In genomic region chr16:85653226-85653917, GRCh38 we compare ENCODE assay signal across 13 cellular contexts.
DNase-seq lines count a peak whose midpoint lies in the region; ATAC-seq and TF ChIP-seq lines count a peak whose summit lies in the region.
"Had no signal": no experiment of that assay in that cellular context is flagged by ENCODE, and none has a peak within 500 bp of the region (broad histone marks: within the 10 kb centered on the region; RNA-seq: fewer than 3 reads in every experiment).

No MANE protein-coding gene starts in this region.

- H3K4me3 ChIP-seq in WERI-Rb-1 (ENCODE audit: low read depth, low read length) = no peak overlapping the region
- H3K4me3 ChIP-seq: right lobe of liver had no signal

- DNase-seq in AG20443 (ENCODE audit: low spot score) (peak; percentile 49), WERI-Rb-1 (no peak), iris pigment epithelial cell (ENCODE audit: low read depth) (peak; percentile 8), NCI-H2196 (lab: John Stamatoyannopoulos, UW; ENCODE audit: unreplicated experiment) (no peak)
- no peak for DNase-seq in stimulated activated naive B cell treated with anti-CD40 and anti-IgM and Interleukin-4, amounts not matched to agents 10 μg/mL and 1 μg/mL and 100 μg/mL, for 72 hours
- no peak for DNase-seq in activated T-cell treated with anti-CD3 and anti-CD28 coated beads, Interleukin-2, amount 50 U/mL, for 1 hour
- DNase-seq: effector CD4-positive, alpha-beta T cell; islet precursor cell; naive B cell; NCI-H1436 treated with DMSO at 0.1 percent for 48 hours had no signal

- no peaks in the 10 kb centered on the region for H3K27me3 ChIP-seq in WERI-Rb-1 (ENCODE audit: insufficient read depth, low read depth, severe bottlenecking)
- H3K27me3 ChIP-seq: right lobe of liver had no signal

- no peak for TF ChIP-seq CTCF in WERI-Rb-1 (IDR thresholded peaks at IDR 0.05; ENCODE audit: low read depth, low read length)

- H3K27ac ChIP-seq in WERI-Rb-1 = peak overlapping the region; percentile 62
- H3K27ac ChIP-seq: right lobe of liver had no signal

- H3K9me3 Mint-ChIP-seq in stimulated activated naive B cell treated with anti-CD40 and anti-IgM and Interleukin-4, amounts not matched to agents 10 μg/mL and 1 μg/mL and 100 μg/mL, for 72 hours = no peaks in the 10 kb centered on the region
- H3K9me3 Mint-ChIP-seq: naive B cell had no signal

- no peak for ATAC-seq in stimulated activated naive B cell treated with anti-CD40 and anti-IgM and Interleukin-4, amounts not matched to agents 10 μg/mL and 1 μg/mL and 100 μg/mL, for 72 hours (replicated peaks)
- no peak for ATAC-seq in GM18517 (IDR thresholded peaks at IDR 0.05; ENCODE audit: unreplicated experiment)
- no peak for ATAC-seq in HG02571 (IDR thresholded peaks at IDR 0.05; ENCODE audit: unreplicated experiment)

- H3K27ac Mint-ChIP-seq in stimulated activated naive B cell treated with anti-CD40 and anti-IgM and Interleukin-4, amounts not matched to agents 10 μg/mL and 1 μg/mL and 100 μg/mL, for 72 hours = peak overlapping the region; percentile 14

- peaks cover 70% of the 10 kb centered on the region for H3K36me3 ChIP-seq in WERI-Rb-1

- H3K4me3 Mint-ChIP-seq in stimulated activated naive B cell treated with anti-CD40 and anti-IgM and Interleukin-4, amounts not matched to agents 10 μg/mL and 1 μg/mL and 100 μg/mL, for 72 hours = no peak overlapping the region

- H3K36me3 Mint-ChIP-seq in stimulated activated naive B cell treated with anti-CD40 and anti-IgM and Interleukin-4, amounts not matched to agents 10 μg/mL and 1 μg/mL and 100 μg/mL, for 72 hours = peaks cover 36 to 56% of the 10 kb centered on the region in 2 donors

- H3K9me3 ChIP-seq in WERI-Rb-1 (ENCODE audit: severe bottlenecking) = no peaks in the 10 kb centered on the region
- H3K9me3 ChIP-seq: right lobe of liver had no signal

- no peaks in the 10 kb centered on the region for H3K27me3 Mint-ChIP-seq in stimulated activated naive B cell treated with anti-CD40 and anti-IgM and Interleukin-4, amounts not matched to agents 10 μg/mL and 1 μg/mL and 100 μg/mL, for 72 hours
- H3K27me3 Mint-ChIP-seq: naive B cell had no signal

- H3K4me1 Mint-ChIP-seq in stimulated activated naive B cell treated with anti-CD40 and anti-IgM and Interleukin-4, amounts not matched to agents 10 μg/mL and 1 μg/mL and 100 μg/mL, for 72 hours = peaks cover 0 to 11% of the 10 kb centered on the region in 2 donors

Comparison
In these comparisons a context has a peak if more than half of its experiments do, and no peak if none do; other contexts are left out.
1. DNase-seq: peak in AG20443 (single experiment) and iris pigment epithelial cell (single experiment); none in WERI-Rb-1 (single experiment), stimulated activated naive B cell treated with anti-CD40 and anti-IgM and Interleukin-4, amounts not matched to agents 10 μg/mL and 1 μg/mL and 100 μg/mL, for 72 hours (single experiment), activated T-cell treated with anti-CD3 and anti-CD28 coated beads, Interleukin-2, amount 50 U/mL, for 1 hour (single experiment) and NCI-H2196 (single experiment).